Comparison of ENCODE assay signal across 9 cellular contexts in genomic region chr15:88648357-88649214, GRCh38. TPM values are rescaled to one million over a fixed set of nuclear protein-coding genes. Genes with fewer than 3 reads are reported as not detected.
DNase-seq lines count a peak whose midpoint lies in the region; ATAC-seq and TF ChIP-seq lines count a peak whose summit lies in the region.
"Had no signal": no experiment of that assay in that cellular context is flagged by ENCODE, and none has a peak within 500 bp of the region (broad histone marks: within the 10 kb centered on the region; RNA-seq: fewer than 3 reads in every experiment).

No MANE protein-coding gene starts in this region.

- no peak overlapping the region for H3K27ac Mint-ChIP-seq in progenitor cell of endocrine pancreas

- H2AFZ ChIP-seq in mammary epithelial cell (ENCODE audit: low read depth, low read length), result peak overlapping the region; percentile 3

- H3K4me3 ChIP-seq in mammary epithelial cell (replicated peaks in 1 of 3; ENCODE audit: insufficient read depth in 1 of 3, low read depth in 2 of 3, low read length in 3 of 3) (no peak overlapping the region), upper lobe of left lung (no peak overlapping the region)

- ATAC-seq in upper lobe of left lung (ENCODE audit: low FRiP score in 2 of 2), result peak in 1 of 2 donors; percentile 25

- in situ Hi-C loops in mammary epithelial cell (cut with MboI; ENCODE audit: low sequenced_read_pairs in 2 of 2), result no loop called here

- H3K9me3 ChIP-seq in mammary epithelial cell (replicated peaks; ENCODE audit: insufficient read depth, low read length) (no peaks in the 10 kb centered on the region), upper lobe of left lung (no peaks in the 10 kb centered on the region)
- H3K9me3 ChIP-seq: Caco-2 had no signal

- dilution Hi-C loops in mammary epithelial cell (cut with HindIII; ENCODE audit: low sequenced_read_pairs), result no loop called here

- intact Hi-C loops in mammary epithelial cell (cut with micrococcal nuclease), result no loop called here

- whole genome bisulfite sequencing in mammary epithelial cell (ENCODE audit: low coverage, missing lambda C conversion rate), result 75% methylated on average over 12 of the region's 12 CpGs
- 71 to 75% methylated on average over 9 to 12 of the region's 12 CpGs for WGBS in upper lobe of left lung, 2 donors

- BruUV-seq in mammary epithelial cell (replicated peaks; lab: Mats Ljungman, UMichigan), result no TSS peak

- no peaks in the 10 kb centered on the region for H3K4me1 Mint-ChIP-seq in progenitor cell of endocrine pancreas (ENCODE audit: low read depth)

- H3K4me3 Mint-ChIP-seq in progenitor cell of endocrine pancreas (ENCODE audit: low read depth), result no peak overlapping the region

- H3K9ac ChIP-seq in mammary epithelial cell (ENCODE audit: insufficient read depth, low read length), result peak overlapping the region; percentile 30

- peak in 1 of 4 donors; percentile 41 for TF ChIP-seq EP300 in upper lobe of left lung (IDR thresholded peaks at IDR 0.05)

- H3K4me1 ChIP-seq in mammary epithelial cell (ENCODE audit: insufficient read depth, low read length), result peaks cover 40% of the 10 kb centered on the region
- peaks cover 27 to 30% (median 30%) of the 10 kb centered on the region in 4 donors for H3K4me1 ChIP-seq in upper lobe of left lung
- H3K4me1 ChIP-seq: Caco-2 had no signal

- H3K9me3 Mint-ChIP-seq in progenitor cell of endocrine pancreas (ENCODE audit: low read depth), result no peaks in the 10 kb centered on the region

- H3K27me3 Mint-ChIP-seq in progenitor cell of endocrine pancreas, result no peaks in the 10 kb centered on the region

- TF ChIP-seq POLR2A in upper lobe of left lung (IDR thresholded peaks at IDR 0.05), result no peak

- CTCF ChIA-PET in mammary epithelial cell (lab: Charles Lee; ENCODE audit: low non-redundant PET), result no interaction called here

- H3K36me3 ChIP-seq in mammary epithelial cell (ENCODE audit: insufficient read depth, low read length), result no peaks in the 10 kb centered on the region
- peaks cover 0 to 14% (median 3%) of the 10 kb centered on the region in 4 donors for H3K36me3 ChIP-seq in upper lobe of left lung

- peak; percentile 60 for DNase-seq in activated T-cell treated with anti-CD3 and anti-CD28 coated beads, Interleukin-2, amount 50 U/mL, for 1 hour
- DNase-seq in activated T-cell treated with anti-CD3 and anti-CD28 coated beads for 4 hours, result no peak
- DNase-seq in mammary epithelial cell, result peak; percentile 47
- peak; percentile 62 for DNase-seq in medulla oblongata (ENCODE audit: extremely low spot score)
- DNase-seq in upper lobe of left lung, result peak in 1 of 2 donors; percentile 63
- no peak for DNase-seq in DMS 273 treated with DMSO at 0.1 percent for 48 hours (lab: John Stamatoyannopoulos, UW)
- no peak for DNase-seq in GM10266 (ENCODE audit: extremely low spot score)
- no peak for DNase-seq in progenitor cell of endocrine pancreas (ENCODE audit: low spot score, unreplicated experiment)
- DNase-seq: Caco-2 had no signal

- no peaks in the 10 kb centered on the region for H3K36me3 Mint-ChIP-seq in progenitor cell of endocrine pancreas (ENCODE audit: insufficient read depth)

- peak overlapping the region; percentile 75 for H3K27ac ChIP-seq in mammary epithelial cell (ENCODE audit: insufficient read depth, low read depth, low read length)
- peak overlapping the region; percentile 77 to 92 (median 84) for H3K27ac ChIP-seq in upper lobe of left lung

- H3K79me2 ChIP-seq in mammary epithelial cell (ENCODE audit: insufficient read depth, low read length), result no peaks in the 10 kb centered on the region

- H3K27me3 ChIP-seq in mammary epithelial cell (ENCODE audit: insufficient read depth, low read length) (no peaks in the 10 kb centered on the region), upper lobe of left lung (no peaks in the 10 kb centered on the region)

- H3K4me2 ChIP-seq in mammary epithelial cell (ENCODE audit: insufficient read depth, low read depth, low read length), result peak overlapping the region; percentile 13

- no peak for TF ChIP-seq CTCF in mammary epithelial cell (conservative IDR thresholded peaks at IDR 0.05 in 1 of 2, IDR thresholded peaks at IDR 0.05 in 1 of 2; ENCODE audit: extremely low read depth in 1 of 2, insufficient read depth in 1 of 2, low read depth in 1 of 2, low read length in 2 of 2)
- TF ChIP-seq CTCF in upper lobe of left lung (IDR thresholded peaks at IDR 0.05), result no peak
- no peak for TF ChIP-seq CTCF in GM10266 (IDR thresholded peaks at IDR 0.05; ENCODE audit: control insufficient read depth, insufficient read depth, low read depth, missing control alignments)
- TF ChIP-seq CTCF in progenitor cell of endocrine pancreas (IDR thresholded peaks at IDR 0.05; ENCODE audit: unreplicated experiment), result no peak

- H4K20me1 ChIP-seq in mammary epithelial cell (ENCODE audit: insufficient read depth, low read length), result no peaks in the 10 kb centered on the region

RNA-seq across cellular contexts. Expression of gene ISG20, which starts 9.8 kb away (rescaled TPM):
- 1 to 10 TPM; 1.0 to 2.9 TPM for total RNA-seq in mammary epithelial cell
- 7.9 TPM for polyA plus RNA-seq in mammary epithelial cell
- 16.8 TPM for polyA minus RNA-seq in mammary epithelial cell
- total RNA-seq in upper lobe of left lung, result 100 to 1,000 TPM in 1 of 6 donors, 10 to 100 TPM in 5; 41.3 to 119 (median 67.0) TPM
- 3.1 and 4.3 TPM in 2 replicates for total RNA-seq in progenitor cell of endocrine pancreas

RNA-seq across cellular contexts. Expression of gene AEN, which starts 27.4 kb away (rescaled TPM):
- total RNA-seq in mammary epithelial cell (10 to 100 TPM; 31.8 to 42.7 TPM), upper lobe of left lung (10 to 100 TPM in 5 of 6 donors, 1 to 10 TPM in 1; 7.5 to 37.6 (median 18.4) TPM), progenitor cell of endocrine pancreas (28.2 and 31.1 TPM in 2 replicates)
- polyA plus RNA-seq in mammary epithelial cell, result 29.2 TPM
- polyA minus RNA-seq in mammary epithelial cell, result 80.7 TPM

Comparison
In these comparisons a context has a peak if more than half of its experiments do, and no peak if none do; other contexts are left out.
1. DNase-seq: peak in activated T-cell treated with anti-CD3 and anti-CD28 coated beads, Interleukin-2, amount 50 U/mL, for 1 hour (single experiment), mammary epithelial cell (single experiment) and medulla oblongata (single experiment); none in activated T-cell treated with anti-CD3 and anti-CD28 coated beads for 4 hours (single experiment), DMS 273 treated with DMSO at 0.1 percent for 48 hours (single experiment), GM10266 (single experiment) and progenitor cell of endocrine pancreas (single experiment).